In genomic region chr16:87908101-87908500, GRCh38 we compare ENCODE assay signal across 13 cellular contexts. TPM values are rescaled to one million over a fixed set of nuclear protein-coding genes. Genes with fewer than 3 reads are reported as not detected.
"Had no signal": no experiment of that assay in that cellular context is flagged by ENCODE, and none has a peak within 500 bp of the region (broad histone marks: within the 10 kb centered on the region; RNA-seq: fewer than 3 reads in every experiment).

No MANE protein-coding gene starts in this region.

RNA-seq across cellular contexts. Expression of gene CA5A, which starts 28.2 kb away (rescaled TPM):
- total RNA-seq: activated B cell treated with CpG ODN at 0.5 μM for 24 hours; activated CD4-positive, alpha-beta memory T cell treated with anti-CD3 and anti-CD28 coated beads for 36 hours; activated CD4-positive, alpha-beta T cell treated with anti-CD3 and anti-CD28 coated beads, Interleukin-2, amount 10 ng/mL, durations not matched to agents 24 days and 14 days; activated CD8-positive, alpha-beta memory T cell treated with anti-CD3 and anti-CD28 coated beads for 36 hours; activated CD8-positive, alpha-beta T cell treated with anti-CD3 and anti-CD28 coated beads for 36 hours; activated naive CD4-positive, alpha-beta T cell treated with anti-CD3 and anti-CD28 coated beads for 36 hours; activated naive CD4-positive, alpha-beta T cell treated with anti-CD3 and anti-CD28 coated beads, Interleukin-2, amount 50 U/mL, for 72 hours; activated naive CD8-positive, alpha-beta T cell treated with anti-CD3 and anti-CD28 coated beads, Interleukin-2, amount 10 ng/mL, durations not matched to agents 7 days and 5 days; ascending aorta; bronchial epithelial cell; cardiac muscle cell; chondrocyte had no signal
- polyA plus RNA-seq: adipose tissue, cardiac muscle cell had no signal
